Comparison of ENCODE assay signal across 9 cellular contexts in genomic region chr14:68547305-68548193, GRCh38.
A peak's percentile ranks its signal among the peaks of the same experiment; 100 is the strongest.
DNase-seq lines count a peak whose midpoint lies in the region; ATAC-seq and TF ChIP-seq lines count a peak whose summit lies in the region.
"Had no signal": no experiment of that assay in that cellular context is flagged by ENCODE, and none has a peak within 500 bp of the region (broad histone marks: within the 10 kb centered on the region; RNA-seq: fewer than 3 reads in every experiment).

No MANE protein-coding gene starts in this region.

- no peak overlapping the region for H3K4me3 ChIP-seq in brain microvascular endothelial cell (ENCODE audit: low read depth, low read length)

- no peaks in the 10 kb centered on the region for H3K36me3 ChIP-seq in brain microvascular endothelial cell (replicated peaks)

- ATAC-seq in HG03469 (IDR thresholded peaks at IDR 0.05; ENCODE audit: unreplicated experiment) (no peak), HG03025 (IDR thresholded peaks at IDR 0.05; ENCODE audit: low FRiP score, unreplicated experiment) (no peak)

- no peaks in the 10 kb centered on the region for H3K9me3 Mint-ChIP-seq in HFFc6
- H3K9me3 Mint-ChIP-seq: central memory CD8-positive, alpha-beta T cell had no signal

- TF ChIP-seq CTCF in HFFc6 (IDR thresholded peaks at IDR 0.05) (no peak), brain microvascular endothelial cell (IDR thresholded peaks at IDR 0.05; ENCODE audit: low read depth, low read length, missing control alignments) (no peak)

- no peaks in the 10 kb centered on the region for H3K27me3 ChIP-seq in brain microvascular endothelial cell (replicated peaks)

- H3K4me3 Mint-ChIP-seq in HFFc6: peak overlapping the region; percentile 81
- H3K4me3 Mint-ChIP-seq: central memory CD8-positive, alpha-beta T cell had no signal

- peaks cover 100% of the 10 kb centered on the region for H3K4me1 Mint-ChIP-seq in HFFc6 (ENCODE audit: low read depth)
- H3K4me1 Mint-ChIP-seq: central memory CD8-positive, alpha-beta T cell had no signal

- H3K27me3 Mint-ChIP-seq in HFFc6 (ENCODE audit: insufficient read depth): peaks cover 3% of the 10 kb centered on the region
- H3K27me3 Mint-ChIP-seq: central memory CD8-positive, alpha-beta T cell had no signal

- in situ Hi-C loops in brain microvascular endothelial cell (cut with HindIII; ENCODE audit: low pct_ligation_motif_present, low sequenced_read_pairs): no loop called here

- DNase-seq in HFFc6: peak; percentile 94
- DNase-seq in brain microvascular endothelial cell: peak; percentile 79
- DNase-seq in kidney tubule cell (ENCODE audit: low spot score): peak; percentile 97
- DNase-seq in stromal cell of bone marrow (ENCODE audit: low read depth): peak; percentile 93
- DNase-seq in NCI-H446 treated with DMSO at 0.1 percent for 48 hours (lab: John Stamatoyannopoulos, UW): no peak
- no peak for DNase-seq in retina

- H3K27ac ChIP-seq in brain microvascular endothelial cell: peak overlapping the region; percentile 92

- peak overlapping the region; percentile 100 for H3K27ac Mint-ChIP-seq in HFFc6

- 0 out of 2 replicates have a peak, but pooled peaks cover 5% of the 10 kb centered on the region for H3K36me3 Mint-ChIP-seq in HFFc6 (ENCODE audit: low read depth)

Comparison
In these comparisons a context has a peak if more than half of its experiments do, and no peak if none do; other contexts are left out.
1. DNase-seq: peak in HFFc6 (single experiment), brain microvascular endothelial cell (single experiment), kidney tubule cell (single experiment) and stromal cell of bone marrow (single experiment); none in NCI-H446 treated with DMSO at 0.1 percent for 48 hours (single experiment) and retina (single experiment).